Comparison of ENCODE assay signal across 1 cellular context in the genomic region with DNA sequence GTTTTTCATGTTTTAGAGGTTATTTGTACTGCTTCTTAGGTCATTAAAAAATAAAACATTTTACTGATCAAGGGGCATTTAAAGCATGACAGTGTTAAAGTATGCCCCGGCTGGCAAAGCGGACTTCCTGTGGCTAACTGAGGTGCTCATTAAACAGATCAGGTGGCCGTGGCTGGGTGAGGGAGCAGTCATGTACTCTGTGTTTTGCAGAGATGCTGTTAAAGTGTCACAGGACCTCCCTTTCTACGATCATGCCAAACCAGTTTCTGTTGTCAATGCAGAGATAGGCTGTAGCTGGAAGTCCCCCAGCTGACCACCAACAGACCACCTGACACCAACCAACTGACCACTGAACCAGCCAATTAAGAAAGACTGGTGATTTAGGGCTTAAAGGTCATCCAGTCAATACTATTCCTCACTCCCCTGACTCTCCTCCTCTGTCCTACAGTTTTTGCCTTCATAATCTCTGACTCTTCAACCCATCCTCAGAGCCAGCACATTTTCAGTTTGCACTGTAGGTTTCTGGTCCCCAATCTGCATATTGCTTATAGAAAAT.
TF ChIP-seq lines count a peak whose summit lies in the region.

No MANE protein-coding gene starts in this region.

TF ChIP-seq in IMR-90, 13 proteins besides CTCF, POLR2A, EP300 and RAD21:
- TF ChIP-seq, protein P1, sequence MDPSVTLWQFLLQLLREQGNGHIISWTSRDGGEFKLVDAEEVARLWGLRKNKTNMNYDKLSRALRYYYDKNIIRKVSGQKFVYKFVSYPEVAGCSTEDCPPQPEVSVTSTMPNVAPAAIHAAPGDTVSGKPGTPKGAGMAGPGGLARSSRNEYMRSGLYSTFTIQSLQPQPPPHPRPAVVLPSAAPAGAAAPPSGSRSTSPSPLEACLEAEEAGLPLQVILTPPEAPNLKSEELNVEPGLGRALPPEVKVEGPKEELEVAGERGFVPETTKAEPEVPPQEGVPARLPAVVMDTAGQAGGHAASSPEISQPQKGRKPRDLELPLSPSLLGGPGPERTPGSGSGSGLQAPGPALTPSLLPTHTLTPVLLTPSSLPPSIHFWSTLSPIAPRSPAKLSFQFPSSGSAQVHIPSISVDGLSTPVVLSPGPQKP (IDR thresholded peaks at IDR 0.05; ENCODE audit: borderline replicate concordance, low read depth, low read length), result no peak
- TF ChIP-seq USF2 (IDR thresholded peaks at IDR 0.05; ENCODE audit: low read depth, low read length) (no peak), NFE2L2 (IDR thresholded peaks at IDR 0.05; ENCODE audit: low read depth, low read length) (no peak), SMC3 (IDR thresholded peaks at IDR 0.05; ENCODE audit: low read depth, low read length) (no peak), MAFK (IDR thresholded peaks at IDR 0.05; ENCODE audit: low read depth, low read length) (no peak)
